In genomic region chr19:8307400-8307964, GRCh38 we compare ENCODE assay signal across 6 cellular contexts. TPM values are rescaled to one million over a fixed set of nuclear protein-coding genes. Genes with fewer than 3 reads are reported as not detected.
DNase-seq lines count a peak whose midpoint lies in the region; ATAC-seq and TF ChIP-seq lines count a peak whose summit lies in the region.

No MANE protein-coding gene starts in this region.

- H3K36me3 Mint-ChIP-seq in activated CD4-positive, alpha-beta T cell treated with anti-CD3 and anti-CD28 coated beads for 36 hours (ENCODE audit: low read depth) = peaks cover 33% of the 10 kb centered on the region
- peaks cover 46% of the 10 kb centered on the region for H3K36me3 Mint-ChIP-seq in endodermal cell (ENCODE audit: low read depth)

- H3K4me1 ChIP-seq in endodermal cell (ENCODE audit: control insufficient read depth, insufficient read depth, low read length) = no peaks in the 10 kb centered on the region
- H3K4me1 ChIP-seq in sigmoid colon = peaks cover 0 to 30% (median 22%) of the 10 kb centered on the region in 4 donors

- ATAC-seq in activated CD4-positive, alpha-beta T cell treated with anti-CD3 and anti-CD28 coated beads for 36 hours = no peak
- no peak for ATAC-seq in HG02885 (IDR thresholded peaks at IDR 0.05; ENCODE audit: poor library complexity, unreplicated experiment)

- H3K9me3 ChIP-seq in endodermal cell (ENCODE audit: control insufficient read depth, low read length) (no peaks in the 10 kb centered on the region), sigmoid colon (no peaks in the 10 kb centered on the region)

- DNase-seq in activated CD4-positive, alpha-beta T cell treated with anti-CD3 and anti-CD28 coated beads for 36 hours = peak; percentile 12
- DNase-seq in activated CD4-positive, alpha-beta T cell treated with anti-CD3 and anti-CD28 coated beads, Interleukin-2, amount 50 U/mL, for 48 hours = no peak
- DNase-seq in endodermal cell = peak; percentile 68
- DNase-seq in sigmoid colon = peak; percentile 63
- no peak for DNase-seq in GF-D8 (lab: John Stamatoyannopoulos, UW)

- no peak for TF ChIP-seq POLR2A in sigmoid colon (IDR thresholded peaks at IDR 0.05)

- intact Hi-C loops in activated CD4-positive, alpha-beta T cell treated with anti-CD3 and anti-CD28 coated beads for 36 hours (cut with DNase I, micrococcal nuclease) = loop anchor here in 1 of 2 experiments (5.0 kb wide), 1 partner anchor 40 kb away; no protein-coding TSS in a partner anchor
- intact Hi-C loops in sigmoid colon (cut with DNase I) = no loop called here

- 2 to 8% methylated on average over 8 to 24 of the region's 24 CpGs for WGBS in endodermal cell (ENCODE audit: insufficient coverage in 1 of 2, insufficient read length in 1 of 2), 2 experiments
- WGBS in sigmoid colon, 2 donors = 7 to 33% methylated on average over 24 of the region's 24 CpGs

- H3K4me3 ChIP-seq in endodermal cell (ENCODE audit: low read length) = peak overlapping the region; percentile 93
- peak overlapping the region; percentile 53 to 70 (median 62) for H3K4me3 ChIP-seq in sigmoid colon

- peak overlapping the region; percentile 79 for H3K27ac Mint-ChIP-seq in activated CD4-positive, alpha-beta T cell treated with anti-CD3 and anti-CD28 coated beads for 36 hours
- peak overlapping the region; percentile 98 for H3K27ac Mint-ChIP-seq in endodermal cell

- H3K9ac ChIP-seq in endodermal cell (ENCODE audit: extremely low read depth, low read length, poor library complexity, severe bottlenecking) = peak overlapping the region; percentile 75

- peak; percentile 50 for TF ChIP-seq CTCF in endodermal cell (conservative IDR thresholded peaks at IDR 0.05)
- no peak for TF ChIP-seq CTCF in sigmoid colon (IDR thresholded peaks at IDR 0.05)

- POLR2A ChIA-PET in activated CD4-positive, alpha-beta T cell treated with anti-CD3 and anti-CD28 coated beads for 36 hours (lab: Charles Lee) = no interaction called here

- H3K9me3 Mint-ChIP-seq in activated CD4-positive, alpha-beta T cell treated with anti-CD3 and anti-CD28 coated beads for 36 hours (ENCODE audit: low read depth) = no peaks in the 10 kb centered on the region
- no peaks in the 10 kb centered on the region for H3K9me3 Mint-ChIP-seq in endodermal cell

- CTCF ChIA-PET in activated CD4-positive, alpha-beta T cell treated with anti-CD3 and anti-CD28 coated beads for 36 hours (lab: Charles Lee) = interaction anchor here (1.1 kb wide), 1 partner anchor 13 kb away, joined by 4 read pairs; no protein-coding TSS in a partner anchor

- H3K27ac ChIP-seq in endodermal cell (ENCODE audit: low read depth, low read length) (no peak overlapping the region), sigmoid colon (peak overlapping the region; percentile 72 to 83 (median 76))

- H3K27me3 Mint-ChIP-seq in activated CD4-positive, alpha-beta T cell treated with anti-CD3 and anti-CD28 coated beads for 36 hours = no peaks in the 10 kb centered on the region
- peaks cover 2% of the 10 kb centered on the region for H3K27me3 Mint-ChIP-seq in endodermal cell (ENCODE audit: insufficient read depth)

- H3K27me3 ChIP-seq in endodermal cell (ENCODE audit: control insufficient read depth, insufficient read depth, low read length, poor library complexity, severe bottlenecking) (no peaks in the 10 kb centered on the region), sigmoid colon (no peaks in the 10 kb centered on the region)

- peaks cover 34% of the 10 kb centered on the region for H3K4me1 Mint-ChIP-seq in activated CD4-positive, alpha-beta T cell treated with anti-CD3 and anti-CD28 coated beads for 36 hours
- peaks cover 17% of the 10 kb centered on the region for H3K4me1 Mint-ChIP-seq in endodermal cell

- H3K4me3 Mint-ChIP-seq in activated CD4-positive, alpha-beta T cell treated with anti-CD3 and anti-CD28 coated beads for 36 hours = peak overlapping the region; percentile 90
- H3K4me3 Mint-ChIP-seq in endodermal cell = peak overlapping the region; percentile 83

- peaks cover 21% of the 10 kb centered on the region for H3K36me3 ChIP-seq in endodermal cell (ENCODE audit: control insufficient read depth, insufficient read depth, low read length)
- peaks cover 0 to 32% (median 23%) of the 10 kb centered on the region in 4 donors for H3K36me3 ChIP-seq in sigmoid colon

- TF ChIP-seq EP300 in sigmoid colon (IDR thresholded peaks at IDR 0.05) = no peak

RNA-seq across cellular contexts. Expression of gene CD320, which starts 0.7 kb away (rescaled TPM):
- 10 to 100 TPM; 39.9 to 41.4 TPM for total RNA-seq in activated CD4-positive, alpha-beta T cell treated with anti-CD3 and anti-CD28 coated beads for 36 hours
- total RNA-seq in endodermal cell (10 to 100 TPM; 63.4 to 72.7 TPM), sigmoid colon (10 to 100 TPM; 22.5 to 39.6 (median 28.7) TPM)
- 51.6 TPM for polyA plus RNA-seq in endodermal cell (2013, experiment 1 of 2)
- polyA plus RNA-seq in endodermal cell (2013, experiment 2 of 2) = 52.4 TPM
- polyA plus RNA-seq in sigmoid colon = 10 to 100 TPM; 10.2 to 72.6 (median 12.0) TPM

RNA-seq across cellular contexts. Expression of gene NDUFA7, which starts 13.7 kb away (rescaled TPM):
- 100 to 1,000 TPM in 1 of 2 experiments, 10 to 100 TPM in 1; 90.9 to 112 TPM for total RNA-seq in activated CD4-positive, alpha-beta T cell treated with anti-CD3 and anti-CD28 coated beads for 36 hours
- 10 to 100 TPM; 75.7 to 86.2 TPM for total RNA-seq in endodermal cell
- 132 TPM for polyA plus RNA-seq in endodermal cell (2013, experiment 1 of 2)
- polyA plus RNA-seq in endodermal cell (2013, experiment 2 of 2) = 134 TPM
- 10 to 100 TPM; 21.0 to 35.5 (median 27.5) TPM for total RNA-seq in sigmoid colon
- 100 to 1,000 TPM; 115 to 146 (median 130) TPM for polyA plus RNA-seq in sigmoid colon

RNA-seq across cellular contexts. Expression of gene RPS28, which starts 13.8 kb away (rescaled TPM):
- 1,000 to 10,000 TPM; 1,994 to 2,316 TPM for total RNA-seq in activated CD4-positive, alpha-beta T cell treated with anti-CD3 and anti-CD28 coated beads for 36 hours
- total RNA-seq in endodermal cell = 1,000 to 10,000 TPM; 1,512 to 1,809 TPM
- polyA plus RNA-seq in endodermal cell (2013, experiment 1 of 2) = 1,091 TPM
- 978 TPM for polyA plus RNA-seq in endodermal cell (2013, experiment 2 of 2)
- total RNA-seq in sigmoid colon = 100 to 1,000 TPM; 244 to 601 (median 414) TPM
- 100 to 1,000 TPM; 574 to 938 (median 657) TPM for polyA plus RNA-seq in sigmoid colon

RNA-seq across cellular contexts. Expression of gene KANK3, which starts 35.6 kb away (rescaled TPM):
- total RNA-seq in activated CD4-positive, alpha-beta T cell treated with anti-CD3 and anti-CD28 coated beads for 36 hours = 1 to 10 TPM in 1 of 2 experiments, under 1 TPM in 1; 0.98 to 1.1 TPM
- total RNA-seq in endodermal cell = 1 to 10 TPM; 2.3 to 2.6 TPM
- polyA plus RNA-seq in endodermal cell (2013, experiment 1 of 2) = 1.6 TPM
- polyA plus RNA-seq in endodermal cell (2013, experiment 2 of 2) = 1.4 TPM
- 1 to 10 TPM; 6.5 to 8.9 (median 8.4) TPM for total RNA-seq in sigmoid colon
- polyA plus RNA-seq in sigmoid colon = 1 to 10 TPM in 2 of 3 donors, under 1 TPM in 1; 0.92 to 4.9 (median 3.6) TPM

RNA-seq across cellular contexts. Expression of gene ANGPTL4, which starts 56.5 kb away (rescaled TPM):
- total RNA-seq in activated CD4-positive, alpha-beta T cell treated with anti-CD3 and anti-CD28 coated beads for 36 hours = 1 to 10 TPM; 7.4 to 7.9 TPM
- total RNA-seq in endodermal cell = 10 to 100 TPM; 10.9 to 13.2 TPM
- 4.2 TPM for polyA plus RNA-seq in endodermal cell (2013, experiment 1 of 2)
- 2.9 TPM for polyA plus RNA-seq in endodermal cell (2013, experiment 2 of 2)
- 10 to 100 TPM in 3 of 4 donors, 1 to 10 TPM in 1; 7.1 to 31.6 (median 24.0) TPM for total RNA-seq in sigmoid colon
- 10 to 100 TPM in 1 of 3 donors, 1 to 10 TPM in 2; 2.3 to 10.3 (median 2.4) TPM for polyA plus RNA-seq in sigmoid colon

Comparison
In these comparisons a context has a peak if more than half of its experiments do, and no peak if none do; other contexts are left out.
1. DNase-seq: peak in activated CD4-positive, alpha-beta T cell treated with anti-CD3 and anti-CD28 coated beads for 36 hours (single experiment), endodermal cell (single experiment) and sigmoid colon (single experiment); none in activated CD4-positive, alpha-beta T cell treated with anti-CD3 and anti-CD28 coated beads, Interleukin-2, amount 50 U/mL, for 48 hours (0 of 2) and GF-D8 (single experiment).